In genomic region chr20:61904456-61904855, GRCh38 we compare ENCODE assay signal across 28 cellular contexts.
"Had no signal": no experiment of that assay in that cellular context is flagged by ENCODE, and none has a peak within 500 bp of the region (broad histone marks: within the 10 kb centered on the region; RNA-seq: fewer than 3 reads in every experiment).

No MANE protein-coding gene starts in this region.

- H3K4me3 Mint-ChIP-seq: memory B cell; nephron; neural crest cell; stimulated activated naive B cell treated with anti-CD40 and anti-IgM and Interleukin-4, amounts not matched to agents 10 μg/mL and 1 μg/mL and 100 μg/mL, for 72 hours had no signal

- H3K27me3 Mint-ChIP-seq: naive thymus-derived CD8-positive, alpha-beta T cell had no signal

- H3K9ac ChIP-seq: parathyroid adenoma had no signal

- H3K27ac Mint-ChIP-seq: memory B cell; naive thymus-derived CD8-positive, alpha-beta T cell; nephron; stimulated activated naive B cell treated with anti-CD40 and anti-IgM and Interleukin-4, amounts not matched to agents 10 μg/mL and 1 μg/mL and 100 μg/mL, for 72 hours had no signal

- H3K27ac ChIP-seq: heart left ventricle, hepatocyte, left lung, neutrophil, parathyroid adenoma, psoas muscle, right lobe of liver, stomach, testis, thyroid gland, transverse colon, upper lobe of left lung, vagina had no signal

- H3K4me1 ChIP-seq: heart left ventricle, left lung, parathyroid adenoma, psoas muscle, right lobe of liver, upper lobe of left lung, vagina had no signal

- DNase-seq: islet precursor cell; kidney glomerular epithelial cell; left colon; naive thymus-derived CD8-positive, alpha-beta T cell; occipital lobe; right lobe of liver; stimulated activated CD4-positive, alpha-beta T cell treated with anti-CD3 and anti-CD28 coated beads, Interleukin-12 subunit alpha, Interleukin-12 subunit beta, amount 100 ng/mL, for 4 hours; stimulated activated CD4-positive, alpha-beta T cell treated with anti-CD3 and anti-CD28 coated beads, Interleukin-15, amount 100 ng/mL, for 24 hours; stimulated activated CD4-positive, alpha-beta T cell treated with anti-CD3 and anti-CD28 coated beads, Interleukin-2, amount 100 ng/mL, for 24 hours; stimulated activated CD4-positive, alpha-beta T cell treated with anti-CD3 and anti-CD28 coated beads, Interleukin-4, amount 100 ng/mL, for 1 hour; stimulated activated naive B cell treated with anti-CD40 and anti-IgM and Interleukin-4, amounts not matched to agents 10 μg/mL and 1 μg/mL and 100 μg/mL, for 72 hours; stimulated activated naive CD8-positive, alpha-beta T cell treated with anti-CD3 and anti-CD28 coated beads, Interleukin-15, Interleukin-2, amounts not matched to agents 100 U/mL and 50 U/mL, for 24 hours; stomach; testis; thyroid gland; transverse colon; upper lobe of left lung had no signal

- H3K36me3 Mint-ChIP-seq: memory B cell; naive thymus-derived CD8-positive, alpha-beta T cell; stimulated activated naive B cell treated with anti-CD40 and anti-IgM and Interleukin-4, amounts not matched to agents 10 μg/mL and 1 μg/mL and 100 μg/mL, for 72 hours had no signal

- H3K27me3 ChIP-seq: hepatocyte, neutrophil, right lobe of liver, testis, thyroid gland, upper lobe of left lung, vagina had no signal

- H3K4me3 ChIP-seq: heart left ventricle, hepatocyte, left lung, psoas muscle, right lobe of liver, smooth muscle cell, stomach, testis, thyroid gland, transverse colon, upper lobe of left lung, vagina had no signal

- H3K36me3 ChIP-seq: heart left ventricle, left lung, neutrophil, right lobe of liver, stomach, thyroid gland, transverse colon, upper lobe of left lung, vagina had no signal

- H3K4me2 ChIP-seq: hepatocyte, smooth muscle cell had no signal

- ATAC-seq: heart left ventricle; left colon; left lung; naive thymus-derived CD8-positive, alpha-beta T cell; psoas muscle; right lobe of liver; stimulated activated naive B cell treated with anti-CD40 and anti-IgM and Interleukin-4, amounts not matched to agents 10 μg/mL and 1 μg/mL and 100 μg/mL, for 72 hours; stimulated activated naive CD8-positive, alpha-beta T cell treated with anti-CD3 and anti-CD28 coated beads, Interleukin-15, Interleukin-2, amounts not matched to agents 100 U/mL and 50 U/mL, for 24 hours had no signal

- H3K9me3 Mint-ChIP-seq: memory B cell; naive thymus-derived CD8-positive, alpha-beta T cell; nephron; neural crest cell; stimulated activated naive B cell treated with anti-CD40 and anti-IgM and Interleukin-4, amounts not matched to agents 10 μg/mL and 1 μg/mL and 100 μg/mL, for 72 hours had no signal

- H3K9me3 ChIP-seq: heart left ventricle, left lung, neutrophil, psoas muscle, right lobe of liver, stomach, testis, thyroid gland, transverse colon, upper lobe of left lung, vagina had no signal

- H3K4me1 Mint-ChIP-seq: memory B cell had no signal

- H2AFZ ChIP-seq: hepatocyte, parathyroid adenoma had no signal
